19 cellular contexts compared by ENCODE assay signal in the genomic region with DNA sequence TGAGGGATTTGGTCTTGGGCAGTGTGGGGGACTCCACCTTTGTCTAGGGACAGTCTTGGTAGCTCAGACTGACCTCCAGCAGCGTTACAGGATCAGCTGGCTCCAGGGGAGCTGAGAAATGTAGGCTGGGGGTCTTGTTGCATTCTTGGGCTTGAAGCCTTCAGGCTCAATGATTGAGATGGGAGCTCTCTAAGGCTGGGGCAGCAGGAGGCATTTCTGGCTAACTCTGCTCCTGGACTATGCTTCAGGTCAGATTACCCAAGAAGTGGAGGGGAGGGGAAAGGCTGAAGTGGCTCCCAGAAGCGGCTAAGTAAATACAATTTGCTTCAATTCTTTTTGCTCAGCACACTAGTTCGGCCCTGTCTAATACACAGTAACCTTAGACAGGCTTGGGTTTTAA. TPM values are rescaled to one million over a fixed set of nuclear protein-coding genes. Genes with fewer than 3 reads are reported as not detected.
DNase-seq lines count a peak whose midpoint lies in the region; ATAC-seq and TF ChIP-seq lines count a peak whose summit lies in the region.
"Had no signal": no experiment of that assay in that cellular context is flagged by ENCODE, and none has a peak within 500 bp of the region (broad histone marks: within the 10 kb centered on the region; RNA-seq: fewer than 3 reads in every experiment).

No MANE protein-coding gene starts in this region.

- H3K4me3 ChIP-seq in lung (no peak overlapping the region), vagina (no peak overlapping the region)
- H3K4me3 ChIP-seq: breast epithelium, ovary, transverse colon had no signal

- WGBS in lung, 2 donors, result 75 to 86% methylated on average over 3 of the region's 3 CpGs

- H3K9me3 ChIP-seq in lung (ENCODE audit: control insufficient read depth in 2 of 2, insufficient read depth in 1 of 2, low read length in 1 of 2) (no peaks in the 10 kb centered on the region), vagina (no peaks in the 10 kb centered on the region)
- H3K9me3 ChIP-seq: breast epithelium, ovary, transverse colon had no signal

- no peak for TF ChIP-seq POLR2A in vagina (IDR thresholded peaks at IDR 0.05)

- peak overlapping the region in 1 of 2 donors; percentile 34 for H3K27ac ChIP-seq in lung (ENCODE audit: low read depth in 1 of 2, low read length in 1 of 2)
- no peak overlapping the region for H3K27ac ChIP-seq in vagina
- H3K27ac ChIP-seq: breast epithelium, ovary had no signal

- intact Hi-C loops in vagina (cut with DNase I), result no loop called here

- peaks cover 2 to 8% of the 10 kb centered on the region in 2 donors for H3K4me1 ChIP-seq in lung (ENCODE audit: control insufficient read depth in 2 of 2, insufficient read depth in 2 of 2, low read length in 2 of 2)
- peaks cover 16% of the 10 kb centered on the region for H3K4me1 ChIP-seq in vagina
- H3K4me1 ChIP-seq: breast epithelium had no signal

- TF ChIP-seq CTCF in lung (IDR thresholded peaks at IDR 0.05; ENCODE audit: control extremely low read depth, extremely low read depth) (no peak), vagina (IDR thresholded peaks at IDR 0.05) (no peak)

- DNase-seq in DMS153 treated with DMSO at 0.1 percent for 48 hours (lab: John Stamatoyannopoulos, UW; ENCODE audit: unreplicated experiment) (peak; percentile 33), DMS79 treated with DMSO at 0.1 percent for 48 hours (lab: John Stamatoyannopoulos, UW) (peak; percentile 32), NCI-H510A treated with DMSO at 0.1 percent for 48 hours (lab: John Stamatoyannopoulos, UW) (peak; percentile 87), lung (ENCODE audit: low spot score) (peak; percentile 41), vagina (ENCODE audit: extremely low spot score in 2 of 2) (no peak)
- DNase-seq: activated CD4-positive, alpha-beta T cell treated with anti-CD3 and anti-CD28 coated beads for 1 hour; activated CD8-positive, alpha-beta memory T cell treated with anti-CD3 and anti-CD28 coated beads for 24 hours; AML-193; COR-L47; GDM1; naive thymus-derived CD4-positive, alpha-beta T cell; NCI-H526; ovary; stimulated activated naive B cell treated with anti-CD40 and anti-IgM and Interleukin-4, amounts not matched to agents 10 μg/mL and 1 μg/mL and 100 μg/mL, for 72 hours; T-helper 9 cell; transverse colon had no signal

- ATAC-seq in lung (ENCODE audit: insufficient read depth, low FRiP score), result no peak
- ATAC-seq in GM18511 (IDR thresholded peaks at IDR 0.05; ENCODE audit: unreplicated experiment), result no peak
- ATAC-seq in HG03139 (IDR thresholded peaks at IDR 0.05; ENCODE audit: unreplicated experiment), result no peak
- ATAC-seq: naive thymus-derived CD4-positive, alpha-beta T cell; stimulated activated naive B cell treated with anti-CD40 and anti-IgM and Interleukin-4, amounts not matched to agents 10 μg/mL and 1 μg/mL and 100 μg/mL, for 72 hours had no signal

- H3K27me3 ChIP-seq in lung (ENCODE audit: control insufficient read depth, insufficient read depth) (no peaks in the 10 kb centered on the region), vagina (no peaks in the 10 kb centered on the region)
- H3K27me3 ChIP-seq: breast epithelium, ovary, transverse colon had no signal

- peaks cover 2 to 36% of the 10 kb centered on the region in 2 donors for H3K36me3 ChIP-seq in lung (ENCODE audit: control insufficient read depth in 2 of 2, insufficient read depth in 2 of 2, low read length in 2 of 2)
- H3K36me3 ChIP-seq in vagina, result peaks cover 0 to 3% of the 10 kb centered on the region in 2 donors
- H3K36me3 ChIP-seq: breast epithelium, ovary had no signal

RNA-seq across cellular contexts. Expression of a gene that starts 23.7 kb away (rescaled TPM):
- total RNA-seq in lung (100 to 1,000 TPM in 1 of 2 donors, 10 to 100 TPM in 1; 61.4 to 243 TPM), vagina (181 TPM)
- 100 to 1,000 TPM; 156 to 200 TPM for polyA plus RNA-seq in lung

Comparison
In these comparisons a context has a peak if more than half of its experiments do, and no peak if none do; other contexts are left out.
1. DNase-seq: peak in DMS153 treated with DMSO at 0.1 percent for 48 hours (single experiment), DMS79 treated with DMSO at 0.1 percent for 48 hours (single experiment), NCI-H510A treated with DMSO at 0.1 percent for 48 hours (single experiment) and lung (single experiment); none in vagina (0 of 2).